ENCODE assay signal across 8 cellular contexts in genomic region chr2:74502147-74502719, GRCh38. TPM values are rescaled to one million over a fixed set of nuclear protein-coding genes. Genes with fewer than 3 reads are reported as not detected.
DNase-seq lines count a peak whose midpoint lies in the region; ATAC-seq and TF ChIP-seq lines count a peak whose summit lies in the region.

No MANE protein-coding gene starts in this region.

- H3K9me3 ChIP-seq in right lobe of liver (no peaks in the 10 kb centered on the region), tibial artery (no peaks in the 10 kb centered on the region)

- TF ChIP-seq CTCF in astrocyte of the spinal cord (IDR thresholded peaks at IDR 0.05; ENCODE audit: low read depth, low read length) = no peak
- TF ChIP-seq CTCF in right lobe of liver (IDR thresholded peaks at IDR 0.05) = no peak
- no peak for TF ChIP-seq CTCF in tibial artery (IDR thresholded peaks at IDR 0.05)

- intact Hi-C loops in activated CD4-positive, alpha-beta T cell treated with anti-CD3 and anti-CD28 coated beads for 36 hours (cut with DNase I, micrococcal nuclease) = no loop called here
- intact Hi-C loops in right lobe of liver (cut with DNase I) = no loop called here
- intact Hi-C loops in tibial artery (cut with DNase I; ENCODE audit: low total_unique reads) = no loop called here

- H3K27ac ChIP-seq in right lobe of liver (peak overlapping the region; percentile 66 to 93 (median 93)), tibial artery (no peak overlapping the region)

- in situ Hi-C loops in astrocyte of the spinal cord (cut with HindIII; ENCODE audit: low sequenced_read_pairs) = no loop called here

- DNase-seq in activated CD4-positive, alpha-beta T cell treated with anti-CD3 and anti-CD28 coated beads for 36 hours = no peak
- DNase-seq in activated CD4-positive, alpha-beta T cell treated with anti-CD3 and anti-CD28 coated beads for 4 hours = no peak
- no peak for DNase-seq in astrocyte of the spinal cord (ENCODE audit: low read depth, low spot score)
- peak; percentile 73 to 87 (median 85) for DNase-seq in right lobe of liver
- no peak for DNase-seq in tibial artery
- no peak for DNase-seq in cerebellum (ENCODE audit: low spot score)
- DNase-seq in NCI-H1417 treated with DMSO at 0.1 percent for 48 hours (lab: John Stamatoyannopoulos, UW) = no peak

- no peak overlapping the region for H3K27ac Mint-ChIP-seq in activated CD4-positive, alpha-beta T cell treated with anti-CD3 and anti-CD28 coated beads for 36 hours

- peaks cover 50% of the 10 kb centered on the region for H3K4me1 Mint-ChIP-seq in activated CD4-positive, alpha-beta T cell treated with anti-CD3 and anti-CD28 coated beads for 36 hours

- H3K4me3 Mint-ChIP-seq in activated CD4-positive, alpha-beta T cell treated with anti-CD3 and anti-CD28 coated beads for 36 hours = peak overlapping the region; percentile 63

- H3K4me1 ChIP-seq in right lobe of liver = peaks cover 0 to 71% (median 25%) of the 10 kb centered on the region in 4 donors
- H3K4me1 ChIP-seq in tibial artery = peaks cover 0 to 62% (median 53%) of the 10 kb centered on the region in 4 donors

- H3K9me3 Mint-ChIP-seq in activated CD4-positive, alpha-beta T cell treated with anti-CD3 and anti-CD28 coated beads for 36 hours (ENCODE audit: low read depth) = no peaks in the 10 kb centered on the region

- peaks cover 34% of the 10 kb centered on the region for H3K36me3 Mint-ChIP-seq in activated CD4-positive, alpha-beta T cell treated with anti-CD3 and anti-CD28 coated beads for 36 hours (ENCODE audit: low read depth)

- H3K27me3 ChIP-seq in right lobe of liver (no peaks in the 10 kb centered on the region), tibial artery (peaks cover 0 to 63% of the 10 kb centered on the region in 2 donors)

- H3K27me3 Mint-ChIP-seq in activated CD4-positive, alpha-beta T cell treated with anti-CD3 and anti-CD28 coated beads for 36 hours = peaks cover 60% of the 10 kb centered on the region

- no peaks in the 10 kb centered on the region for H3K36me3 ChIP-seq in right lobe of liver
- H3K36me3 ChIP-seq in tibial artery = peaks cover 13 to 24% (median 13%) of the 10 kb centered on the region in 3 donors

- peak overlapping the region; percentile 42 for H3K4me3 ChIP-seq in astrocyte of the spinal cord (ENCODE audit: low read depth, low read length)
- peak overlapping the region; percentile 60 to 84 (median 82) for H3K4me3 ChIP-seq in right lobe of liver
- H3K4me3 ChIP-seq in tibial artery = peak overlapping the region; percentile 43 to 61

- POLR2A ChIA-PET in activated CD4-positive, alpha-beta T cell treated with anti-CD3 and anti-CD28 coated beads for 36 hours (lab: Charles Lee) = no interaction called here

- 4% methylated on average over 20 of the region's 32 CpGs for WGBS in right lobe of liver (ENCODE audit: insufficient coverage, low coverage, low lambda C conversion rate, missing lambda C conversion rate)

- CTCF ChIA-PET in activated CD4-positive, alpha-beta T cell treated with anti-CD3 and anti-CD28 coated beads for 36 hours (lab: Charles Lee) = interaction anchor here (1.0 to 3.6 kb wide), 2 partner anchors 8 to 20 kb away, joined by 3 to 17 read pairs; partner anchors contain the start of genes CCDC142 and TTC31

- no peak for ATAC-seq in activated CD4-positive, alpha-beta T cell treated with anti-CD3 and anti-CD28 coated beads for 36 hours
- ATAC-seq in right lobe of liver (peak; percentile 54 to 69 (median 60)), GM18502 (IDR thresholded peaks at IDR 0.05; ENCODE audit: poor library complexity, unreplicated experiment) (no peak)

- TF ChIP-seq POLR2A in right lobe of liver (IDR thresholded peaks at IDR 0.05) = no peak

RNA-seq across cellular contexts. Expression of gene LBX2, which starts 2.8 kb away (rescaled TPM):
- total RNA-seq in activated CD4-positive, alpha-beta T cell treated with anti-CD3 and anti-CD28 coated beads for 36 hours = under 1 TPM in 1 of 2 experiments, not detected in 1; 0.28 TPM
- total RNA-seq in right lobe of liver (1 to 10 TPM; 1.4 to 8.4 (median 5.8) TPM), cerebellum (not detected)

RNA-seq across cellular contexts. Expression of gene PCGF1, which starts 5.3 kb away (rescaled TPM):
- total RNA-seq in activated CD4-positive, alpha-beta T cell treated with anti-CD3 and anti-CD28 coated beads for 36 hours = 10 to 100 TPM; 21.7 to 28.7 TPM
- total RNA-seq in right lobe of liver (10 to 100 TPM in 5 of 6 experiments, 1 to 10 TPM in 1; 9.6 to 17.5 (median 13.3) TPM), cerebellum (8.4 TPM)

RNA-seq across cellular contexts. Expression of gene TLX2, which starts 12.0 kb away (rescaled TPM):
- total RNA-seq in activated CD4-positive, alpha-beta T cell treated with anti-CD3 and anti-CD28 coated beads for 36 hours = under 1 TPM; 0.18 to 0.21 TPM
- total RNA-seq in right lobe of liver (not detected), cerebellum (not detected)

RNA-seq across cellular contexts. Expression of gene TTC31, which starts 19.4 kb away (rescaled TPM):
- 10 to 100 TPM; 24.0 to 24.6 TPM for total RNA-seq in activated CD4-positive, alpha-beta T cell treated with anti-CD3 and anti-CD28 coated beads for 36 hours
- total RNA-seq in right lobe of liver (10 to 100 TPM; 14.5 to 31.5 (median 26.7) TPM), cerebellum (12.2 TPM)

RNA-seq across cellular contexts. Expression of gene CCDC142, which starts 19.4 kb away (rescaled TPM):
- total RNA-seq in activated CD4-positive, alpha-beta T cell treated with anti-CD3 and anti-CD28 coated beads for 36 hours = 10 to 100 TPM in 1 of 2 experiments, 1 to 10 TPM in 1; 9.7 to 13.2 TPM
- 10 to 100 TPM in 3 of 6 experiments, 1 to 10 TPM in 3; 5.9 to 15.4 (median 11.2) TPM for total RNA-seq in right lobe of liver
- total RNA-seq in cerebellum = 40.8 TPM

Comparison
In these comparisons a context has a peak if more than half of its experiments do, and no peak if none do; other contexts are left out.
1. ATAC-seq: peak in right lobe of liver (4 of 4); none in activated CD4-positive, alpha-beta T cell treated with anti-CD3 and anti-CD28 coated beads for 36 hours (single experiment) and GM18502 (single experiment).
2. DNase-seq: peak in right lobe of liver (3 of 3); none in activated CD4-positive, alpha-beta T cell treated with anti-CD3 and anti-CD28 coated beads for 36 hours (single experiment), activated CD4-positive, alpha-beta T cell treated with anti-CD3 and anti-CD28 coated beads for 4 hours (0 of 2), astrocyte of the spinal cord (single experiment), tibial artery (0 of 2), cerebellum (single experiment) and NCI-H1417 treated with DMSO at 0.1 percent for 48 hours (single experiment).
3. H3K27ac ChIP-seq: peak in right lobe of liver (3 of 3); none in tibial artery (0 of 2).
4. Peak in every context shown above with its lines, with median percentiles within 50 percentile points of each other: H3K4me3 ChIP-seq.